In the genomic region with DNA sequence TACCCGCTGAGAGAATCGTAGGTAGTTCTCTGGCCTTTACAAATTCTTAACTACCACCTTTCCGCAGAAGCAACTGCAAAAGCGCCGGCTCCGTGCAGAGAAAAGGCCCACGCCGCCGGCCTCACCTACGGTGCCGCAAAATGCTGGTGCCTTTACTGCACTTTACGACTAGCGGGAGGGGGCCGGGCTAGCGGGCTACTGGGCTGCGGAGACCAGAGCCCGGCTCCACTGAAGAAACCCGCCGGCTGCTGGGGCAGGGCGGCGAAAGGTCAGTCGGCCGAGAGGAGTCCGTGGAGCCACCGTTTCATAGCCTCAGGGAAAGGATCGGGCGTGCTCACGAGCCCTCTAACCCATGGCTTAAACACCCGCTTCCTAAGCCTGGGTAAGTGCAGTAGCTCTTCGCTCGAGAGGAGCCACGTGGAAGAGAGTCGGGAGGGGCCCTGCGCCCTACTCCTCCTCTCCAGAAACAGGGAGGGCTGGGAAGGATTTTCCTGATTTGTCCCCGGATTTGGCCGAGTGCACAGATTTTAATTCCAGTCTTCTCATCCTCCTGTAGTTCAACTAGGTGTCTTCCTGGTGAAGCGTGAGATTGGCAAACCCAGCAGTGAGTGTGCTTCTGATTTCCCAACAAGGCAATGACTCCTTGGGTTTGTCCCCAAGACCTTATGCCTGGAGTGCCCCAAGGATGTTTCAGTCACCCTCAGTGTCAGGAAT, we compare ENCODE assay signal across 1 cellular context.
TF ChIP-seq lines count a peak whose summit lies in the region.

Gene DPH5, minus strand, starts transcription at position 105 of the 714 bp plus-strand sequence. CDS start 341 bp downstream, outside the sequence.

TF ChIP-seq in K562, 482 proteins besides CTCF, POLR2A, EP300 and RAD21 (continued from another document and continues in another):
- TF ChIP-seq CREB3L1 (IDR thresholded peaks at IDR 0.05; ENCODE audit: borderline replicate concordance, low read depth), result peak; percentile 94
- TF ChIP-seq JUNB (CRISPR knock-in tag; conservative IDR thresholded peaks at IDR 0.05), result no peak
- TF ChIP-seq ZBTB9 (CRISPR knock-in tag; IDR thresholded peaks at IDR 0.05), result peak; percentile 84
- TF ChIP-seq, protein P1, sequence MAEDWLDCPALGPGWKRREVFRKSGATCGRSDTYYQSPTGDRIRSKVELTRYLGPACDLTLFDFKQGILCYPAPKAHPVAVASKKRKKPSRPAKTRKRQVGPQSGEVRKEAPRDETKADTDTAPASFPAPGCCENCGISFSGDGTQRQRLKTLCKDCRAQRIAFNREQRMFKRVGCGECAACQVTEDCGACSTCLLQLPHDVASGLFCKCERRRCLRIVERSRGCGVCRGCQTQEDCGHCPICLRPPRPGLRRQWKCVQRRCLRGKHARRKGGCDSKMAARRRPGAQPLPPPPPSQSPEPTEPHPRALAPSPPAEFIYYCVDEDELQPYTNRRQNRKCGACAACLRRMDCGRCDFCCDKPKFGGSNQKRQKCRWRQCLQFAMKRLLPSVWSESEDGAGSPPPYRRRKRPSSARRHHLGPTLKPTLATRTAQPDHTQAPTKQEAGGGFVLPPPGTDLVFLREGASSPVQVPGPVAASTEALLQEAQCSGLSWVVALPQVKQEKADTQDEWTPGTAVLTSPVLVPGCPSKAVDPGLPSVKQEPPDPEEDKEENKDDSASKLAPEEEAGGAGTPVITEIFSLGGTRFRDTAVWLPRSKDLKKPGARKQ (CRISPR knock-in tag; IDR thresholded peaks at IDR 0.05), result no peak
- TF ChIP-seq CTBP1 (IDR thresholded peaks at IDR 0.05; ENCODE audit: borderline replicate concordance), result peak; percentile 31; the same call in 1 of the 2 replicates
- peak; percentile 83; the same call in 1 of the 2 replicates for TF ChIP-seq ZNF766 (CRISPR knock-in tag; conservative IDR thresholded peaks at IDR 0.05)
- TF ChIP-seq CBFA2T3 (IDR thresholded peaks at IDR 0.05), result no peak
- TF ChIP-seq ARNT (IDR thresholded peaks at IDR 0.05), result no peak
- TF ChIP-seq ZNF134 (CRISPR knock-in tag; conservative IDR thresholded peaks at IDR 0.05), result no peak
- TF ChIP-seq EHMT2 (IDR thresholded peaks at IDR 0.05), result no peak
- peak; percentile 72 for TF ChIP-seq TFAP4 (CRISPR knock-in tag; IDR thresholded peaks at IDR 0.05; ENCODE audit: borderline replicate concordance)
- TF ChIP-seq E2F4 (CRISPR knock-in tag; IDR thresholded peaks at IDR 0.05; ENCODE audit: low read depth), result no peak
- no peak for TF ChIP-seq ZNF707 (CRISPR knock-in tag; conservative IDR thresholded peaks at IDR 0.05)
- TF ChIP-seq ZNF696 (CRISPR knock-in tag; conservative IDR thresholded peaks at IDR 0.05), result no peak
- no peak for TF ChIP-seq STAT5B (CRISPR knock-in tag; IDR thresholded peaks at IDR 0.05)
- TF ChIP-seq COPS2 (conservative IDR thresholded peaks at IDR 0.05), result no peak
- peak; percentile 50; the same call in 1 of the 2 replicates for TF ChIP-seq ZNF592 (IDR thresholded peaks at IDR 0.05)
- TF ChIP-seq, protein P2, sequence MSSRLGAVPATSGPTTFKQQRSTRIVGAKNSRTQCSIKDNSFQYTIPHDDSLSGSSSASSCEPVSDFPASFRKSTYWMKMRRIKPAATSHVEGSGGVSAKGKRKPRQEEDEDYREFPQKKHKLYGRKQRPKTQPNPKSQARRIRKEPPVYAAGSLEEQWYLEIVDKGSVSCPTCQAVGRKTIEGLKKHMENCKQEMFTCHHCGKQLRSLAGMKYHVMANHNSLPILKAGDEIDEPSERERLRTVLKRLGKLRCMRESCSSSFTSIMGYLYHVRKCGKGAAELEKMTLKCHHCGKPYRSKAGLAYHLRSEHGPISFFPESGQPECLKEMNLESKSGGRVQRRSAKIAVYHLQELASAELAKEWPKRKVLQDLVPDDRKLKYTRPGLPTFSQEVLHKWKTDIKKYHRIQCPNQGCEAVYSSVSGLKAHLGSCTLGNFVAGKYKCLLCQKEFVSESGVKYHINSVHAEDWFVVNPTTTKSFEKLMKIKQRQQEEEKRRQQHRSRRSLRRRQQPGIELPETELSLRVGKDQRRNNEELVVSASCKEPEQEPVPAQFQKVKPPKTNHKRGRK (tag; IDR thresholded peaks at IDR 0.05), result no peak
- TF ChIP-seq, protein P3, sequence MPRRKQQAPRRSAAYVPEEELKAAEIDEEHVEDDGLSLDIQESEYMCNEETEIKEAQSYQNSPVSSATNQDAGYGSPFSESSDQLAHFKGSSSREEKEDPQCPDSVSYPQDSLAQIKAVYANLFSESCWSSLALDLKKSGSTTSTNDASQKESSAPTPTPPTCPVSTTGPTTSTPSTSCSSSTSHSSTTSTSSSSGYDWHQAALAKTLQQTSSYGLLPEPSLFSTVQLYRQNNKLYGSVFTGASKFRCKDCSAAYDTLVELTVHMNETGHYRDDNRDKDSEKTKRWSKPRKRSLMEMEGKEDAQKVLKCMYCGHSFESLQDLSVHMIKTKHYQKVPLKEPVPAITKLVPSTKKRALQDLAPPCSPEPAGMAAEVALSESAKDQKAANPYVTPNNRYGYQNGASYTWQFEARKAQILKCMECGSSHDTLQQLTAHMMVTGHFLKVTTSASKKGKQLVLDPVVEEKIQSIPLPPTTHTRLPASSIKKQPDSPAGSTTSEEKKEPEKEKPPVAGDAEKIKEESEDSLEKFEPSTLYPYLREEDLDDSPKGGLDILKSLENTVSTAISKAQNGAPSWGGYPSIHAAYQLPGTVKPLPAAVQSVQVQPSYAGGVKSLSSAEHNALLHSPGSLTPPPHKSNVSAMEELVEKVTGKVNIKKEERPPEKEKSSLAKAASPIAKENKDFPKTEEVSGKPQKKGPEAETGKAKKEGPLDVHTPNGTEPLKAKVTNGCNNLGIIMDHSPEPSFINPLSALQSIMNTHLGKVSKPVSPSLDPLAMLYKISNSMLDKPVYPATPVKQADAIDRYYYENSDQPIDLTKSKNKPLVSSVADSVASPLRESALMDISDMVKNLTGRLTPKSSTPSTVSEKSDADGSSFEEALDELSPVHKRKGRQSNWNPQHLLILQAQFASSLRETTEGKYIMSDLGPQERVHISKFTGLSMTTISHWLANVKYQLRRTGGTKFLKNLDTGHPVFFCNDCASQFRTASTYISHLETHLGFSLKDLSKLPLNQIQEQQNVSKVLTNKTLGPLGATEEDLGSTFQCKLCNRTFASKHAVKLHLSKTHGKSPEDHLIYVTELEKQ (CRISPR knock-in tag; IDR thresholded peaks at IDR 0.05), result no peak
- peak; percentile 73 for TF ChIP-seq SP1 (CRISPR knock-in tag; IDR thresholded peaks at IDR 0.05)
- TF ChIP-seq ZNF239 (CRISPR knock-in tag; IDR thresholded peaks at IDR 0.05), result no peak
- TF ChIP-seq PRDM10 (IDR thresholded peaks at IDR 0.05; ENCODE audit: partially characterized antibody), result no peak
- TF ChIP-seq ATF1 (CRISPR knock-in tag; IDR thresholded peaks at IDR 0.05), result no peak
- peak; percentile 50 for TF ChIP-seq ATF1 (tag; IDR thresholded peaks at IDR 0.05)
- TF ChIP-seq, protein P4, sequence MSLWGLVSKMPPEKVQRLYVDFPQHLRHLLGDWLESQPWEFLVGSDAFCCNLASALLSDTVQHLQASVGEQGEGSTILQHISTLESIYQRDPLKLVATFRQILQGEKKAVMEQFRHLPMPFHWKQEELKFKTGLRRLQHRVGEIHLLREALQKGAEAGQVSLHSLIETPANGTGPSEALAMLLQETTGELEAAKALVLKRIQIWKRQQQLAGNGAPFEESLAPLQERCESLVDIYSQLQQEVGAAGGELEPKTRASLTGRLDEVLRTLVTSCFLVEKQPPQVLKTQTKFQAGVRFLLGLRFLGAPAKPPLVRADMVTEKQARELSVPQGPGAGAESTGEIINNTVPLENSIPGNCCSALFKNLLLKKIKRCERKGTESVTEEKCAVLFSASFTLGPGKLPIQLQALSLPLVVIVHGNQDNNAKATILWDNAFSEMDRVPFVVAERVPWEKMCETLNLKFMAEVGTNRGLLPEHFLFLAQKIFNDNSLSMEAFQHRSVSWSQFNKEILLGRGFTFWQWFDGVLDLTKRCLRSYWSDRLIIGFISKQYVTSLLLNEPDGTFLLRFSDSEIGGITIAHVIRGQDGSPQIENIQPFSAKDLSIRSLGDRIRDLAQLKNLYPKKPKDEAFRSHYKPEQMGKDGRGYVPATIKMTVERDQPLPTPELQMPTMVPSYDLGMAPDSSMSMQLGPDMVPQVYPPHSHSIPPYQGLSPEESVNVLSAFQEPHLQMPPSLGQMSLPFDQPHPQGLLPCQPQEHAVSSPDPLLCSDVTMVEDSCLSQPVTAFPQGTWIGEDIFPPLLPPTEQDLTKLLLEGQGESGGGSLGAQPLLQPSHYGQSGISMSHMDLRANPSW (CRISPR knock-in tag; IDR thresholded peaks at IDR 0.05), result no peak
